In the genomic region with DNA sequence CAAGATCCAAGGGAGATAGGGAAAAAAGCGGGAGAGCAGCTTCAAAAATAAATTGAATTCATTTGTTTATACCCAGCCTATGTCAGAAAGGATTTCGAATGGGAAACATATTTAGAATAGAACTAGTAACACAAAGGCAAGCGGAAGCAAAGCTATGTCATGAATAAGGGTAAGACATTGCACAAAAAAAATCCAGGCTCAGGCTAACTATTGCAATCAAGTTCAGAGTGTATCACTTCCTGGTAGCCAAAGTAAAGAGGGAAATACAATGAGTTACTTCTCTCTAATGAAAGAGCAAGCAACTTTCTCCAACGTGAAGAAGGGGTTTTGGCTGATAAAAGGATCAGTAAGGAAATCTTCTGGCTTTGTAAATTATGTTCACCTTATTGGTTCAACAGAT, we compare ENCODE assay signal across 18 cellular contexts.
"Had no signal": no experiment of that assay in that cellular context is flagged by ENCODE, and none has a peak within 500 bp of the region (broad histone marks: within the 10 kb centered on the region; RNA-seq: fewer than 3 reads in every experiment).

No MANE protein-coding gene starts in this region.

- H3K36me3 Mint-ChIP-seq: activated naive CD4-positive, alpha-beta T cell treated with anti-CD3 and anti-CD28 coated beads, Interleukin-2, amount 50 U/mL, for 24 hours; immature natural killer cell had no signal

- ATAC-seq: activated T-cell treated with anti-CD3 and anti-CD28 coated beads, Interleukin-2, amount 50 U/mL, for 72 hours; esophagus mucosa; heart right ventricle had no signal

- H3K4me1 Mint-ChIP-seq: activated CD4-positive, alpha-beta T cell treated with anti-CD3 and anti-CD28 coated beads, Interleukin-2, amount 10 ng/mL, durations not matched to agents 7 days and 5 days; activated naive CD4-positive, alpha-beta T cell treated with anti-CD3 and anti-CD28 coated beads, Interleukin-2, amount 50 U/mL, for 24 hours had no signal

- H3K4me3 Mint-ChIP-seq: activated CD4-positive, alpha-beta T cell treated with anti-CD3 and anti-CD28 coated beads, Interleukin-2, amount 10 ng/mL, durations not matched to agents 7 days and 5 days; activated naive CD4-positive, alpha-beta T cell treated with anti-CD3 and anti-CD28 coated beads, Interleukin-2, amount 50 U/mL, for 24 hours; activated T-cell treated with anti-CD3 and anti-CD28 coated beads, Interleukin-2, amount 50 U/mL, for 72 hours; immature natural killer cell; nephron progenitor cell had no signal

- H3K27me3 ChIP-seq: heart right ventricle, tibial nerve had no signal

- H3K9me3 Mint-ChIP-seq: activated CD4-positive, alpha-beta T cell treated with anti-CD3 and anti-CD28 coated beads, Interleukin-2, amount 10 ng/mL, durations not matched to agents 7 days and 5 days; activated naive CD4-positive, alpha-beta T cell treated with anti-CD3 and anti-CD28 coated beads, Interleukin-2, amount 50 U/mL, for 24 hours; activated T-cell treated with anti-CD3 and anti-CD28 coated beads, Interleukin-2, amount 50 U/mL, for 72 hours had no signal

- H3K27ac Mint-ChIP-seq: activated CD4-positive, alpha-beta T cell treated with anti-CD3 and anti-CD28 coated beads, Interleukin-2, amount 10 ng/mL, durations not matched to agents 7 days and 5 days; activated naive CD4-positive, alpha-beta T cell treated with anti-CD3 and anti-CD28 coated beads, Interleukin-2, amount 50 U/mL, for 24 hours; activated T-cell treated with anti-CD3 and anti-CD28 coated beads, Interleukin-2, amount 50 U/mL, for 72 hours; immature natural killer cell; nephron progenitor cell had no signal

- H3K36me3 ChIP-seq: heart right ventricle had no signal

- DNase-seq: activated CD4-positive, alpha-beta T cell treated with anti-CD3 and anti-CD28 coated beads, Interleukin-2, amount 10 ng/mL, durations not matched to agents 7 days and 5 days; activated gamma-delta T cell; activated T-cell treated with anti-CD3 and anti-CD28 coated beads, Interleukin-2, amount 50 U/mL, for 72 hours; effector CD8-positive, alpha-beta T cell; heart right ventricle; immature natural killer cell; nephron progenitor cell; occipital lobe; posterior cingulate gyrus; stimulated activated CD4-positive, alpha-beta T cell treated with anti-CD3 and anti-CD28 coated beads, Interleukin-12 subunit alpha, Interleukin-12 subunit beta, amount 100 ng/mL, for 4 hours; stimulated activated CD4-positive, alpha-beta T cell treated with anti-CD3 and anti-CD28 coated beads, Interleukin-1b, Interleukin-23, amount 100 ng/mL, for 48 hours; stimulated activated CD8-positive, alpha-beta memory T cell treated with anti-CD3 and anti-CD28 coated beads, Interleukin-4, amount 100 ng/mL, for 48 hours; stimulated activated naive CD4-positive, alpha-beta T cell treated with Interleukin-2 at 50 U/mL for 16 hours; T-helper 1 cell; T1000 had no signal

- H3K4me3 ChIP-seq: heart right ventricle, tibial nerve had no signal
